Comparison of ENCODE assay signal across 13 cellular contexts in genomic region chr11:74957937-74958629, GRCh38.
"Had no signal": no experiment of that assay in that cellular context is flagged by ENCODE, and none has a peak within 500 bp of the region (broad histone marks: within the 10 kb centered on the region; RNA-seq: fewer than 3 reads in every experiment).

No MANE protein-coding gene starts in this region.

- H3K36me3 ChIP-seq: neural progenitor cell, ovary had no signal

- H3K4me3 ChIP-seq: neural progenitor cell, ovary had no signal

- H3K4me1 ChIP-seq: neural progenitor cell had no signal

- H3K27me3 ChIP-seq: neural progenitor cell, ovary had no signal

- ATAC-seq: activated T-cell treated with anti-CD3 and anti-CD28 coated beads, Interleukin-2, amount 50 U/mL, for 4 hours; stimulated activated memory B cell treated with anti-CD40 and anti-IgM and Interleukin-4, amounts not matched to agents 10 μg/mL and 1 μg/mL and 100 μg/mL, for 72 hours had no signal

- H3K9ac ChIP-seq: neural progenitor cell had no signal

- H3K9me3 ChIP-seq: ovary had no signal

- H3K27ac ChIP-seq: neural progenitor cell, ovary, WERI-Rb-1 had no signal

- DNase-seq: activated CD4-positive, alpha-beta memory T cell treated with anti-CD3 and anti-CD28 coated beads, Interleukin-2, amount 10 ng/mL, durations not matched to agents 7 days and 5 days; activated gamma-delta T cell; activated T-cell treated with anti-CD3 and anti-CD28 coated beads, Interleukin-2, amount 50 U/mL, for 4 hours; cerebellar nuclear complex; endodermal cell; islet precursor cell; naive B cell; ovary; stimulated activated CD4-positive, alpha-beta T cell treated with anti-CD3 and anti-CD28 coated beads, Interleukin-12 subunit alpha, Interleukin-12 subunit beta, amount 100 ng/mL, for 4 hours; stimulated activated CD4-positive, alpha-beta T cell treated with anti-CD3 and anti-CD28 coated beads, Interleukin-2, amount 100 ng/mL, for 24 hours; WERI-Rb-1 had no signal

- H3K4me2 ChIP-seq: neural progenitor cell had no signal

- H2AFZ ChIP-seq: neural progenitor cell had no signal
